ENCODE assay signal across 1 cellular context in the genomic region with DNA sequence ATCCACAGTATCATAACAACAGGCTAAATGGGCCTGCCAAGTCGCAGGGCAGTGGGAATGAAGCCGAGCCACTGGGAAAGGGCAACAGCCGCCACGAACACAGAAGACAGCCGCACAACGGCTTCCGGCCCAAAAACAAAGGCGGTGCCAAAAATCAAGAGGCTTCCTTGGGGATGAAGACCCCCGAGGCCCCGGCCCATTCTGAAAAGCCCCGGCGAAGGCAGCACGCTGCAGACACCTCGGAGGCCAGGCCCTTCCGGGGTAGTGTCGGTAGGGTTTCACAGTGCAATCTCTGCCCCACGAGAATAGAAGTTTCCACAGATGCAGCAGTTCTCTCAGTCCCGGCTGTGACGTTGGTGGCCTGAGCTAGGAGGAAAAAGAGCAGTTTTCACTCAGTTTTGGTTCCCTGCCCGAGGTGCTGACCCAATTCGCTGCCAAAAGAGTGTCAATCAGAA.
TF ChIP-seq lines count a peak whose summit lies in the region.

No MANE protein-coding gene starts in this region.

TF ChIP-seq in IMR-90, 13 proteins besides CTCF, POLR2A, EP300 and RAD21:
- no peak for TF ChIP-seq SMC3 (IDR thresholded peaks at IDR 0.05; ENCODE audit: low read depth, low read length)
